20 cellular contexts compared by ENCODE assay signal in the genomic region with DNA sequence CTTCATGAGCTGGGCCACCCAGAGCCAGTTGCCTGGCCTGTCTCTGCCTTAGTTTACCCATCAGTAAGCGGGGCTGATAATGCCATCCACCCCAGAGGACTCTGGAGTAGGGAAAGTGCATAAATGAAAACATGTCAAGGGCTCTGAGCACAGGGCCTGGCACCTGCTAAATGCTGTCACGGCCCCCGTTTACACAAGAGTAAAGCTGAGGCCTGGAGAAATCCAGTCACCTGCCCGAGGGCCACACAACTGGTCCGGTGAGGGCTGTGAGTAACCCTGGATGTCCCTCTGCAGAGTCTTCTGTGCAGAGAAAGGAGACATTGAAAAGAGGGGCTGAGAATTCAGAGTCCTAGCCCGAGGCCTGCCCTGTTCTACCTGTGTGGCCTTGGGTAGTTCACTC.
DNase-seq lines count a peak whose midpoint lies in the region; ATAC-seq and TF ChIP-seq lines count a peak whose summit lies in the region.
"Had no signal": no experiment of that assay in that cellular context is flagged by ENCODE, and none has a peak within 500 bp of the region (broad histone marks: within the 10 kb centered on the region; RNA-seq: fewer than 3 reads in every experiment).

No MANE protein-coding gene starts in this region.

- peak overlapping the region; percentile 45 for H3K27ac ChIP-seq in right cardiac atrium (ENCODE audit: low read length)
- peak overlapping the region; percentile 84 to 86 for H3K27ac ChIP-seq in ascending aorta
- peak overlapping the region; percentile 70 for H3K27ac ChIP-seq in upper lobe of right lung
- H3K27ac ChIP-seq: A549 had no signal

- no peak for DNase-seq in right cardiac atrium
- no peak for DNase-seq in left ventricle myocardium superior
- DNase-seq in ascending aorta (ENCODE audit: low spot score in 2 of 2), result no peak
- no peak for DNase-seq in neural crest cell (ENCODE audit: low read depth, low spot score)
- no peak for DNase-seq in upper lobe of right lung
- DNase-seq in NCI-H510A treated with DMSO at 0.1 percent for 48 hours (lab: John Stamatoyannopoulos, UW), result no peak
- DNase-seq in NCI-H82 (lab: John Stamatoyannopoulos, UW), result no peak
- DNase-seq: CD4-positive, CD25-positive, alpha-beta regulatory T cell; DMS79 treated with DMSO at 0.1 percent for 48 hours; H9; KG1; NCI-H1092 treated with DMSO at 0.1 percent for 48 hours; NCI-H1436 treated with DMSO at 0.1 percent for 48 hours; NCI-H1930; NCI-H524; NCI-H774; SHP77 had no signal

- no peaks in the 10 kb centered on the region for H3K36me3 Mint-ChIP-seq in neural crest cell (ENCODE audit: low read depth)
- H3K36me3 Mint-ChIP-seq: CD4-positive, CD25-positive, alpha-beta regulatory T cell had no signal

- H3K9me3 ChIP-seq in right cardiac atrium (ENCODE audit: control insufficient read depth, low read length), result no peaks in the 10 kb centered on the region
- no peaks in the 10 kb centered on the region for H3K9me3 ChIP-seq in ascending aorta
- no peaks in the 10 kb centered on the region for H3K9me3 ChIP-seq in upper lobe of right lung
- H3K9me3 ChIP-seq: A549 had no signal

- ATAC-seq in right cardiac atrium (no peak), left ventricle myocardium superior (no peak), upper lobe of right lung (no peak), GM21360 (IDR thresholded peaks at IDR 0.05; ENCODE audit: unreplicated experiment) (no peak)
- ATAC-seq: A549 had no signal

- H3K4me1 Mint-ChIP-seq in neural crest cell, result peaks cover 18% of the 10 kb centered on the region

- H3K9me3 Mint-ChIP-seq in neural crest cell, result no peaks in the 10 kb centered on the region
- H3K9me3 Mint-ChIP-seq: CD4-positive, CD25-positive, alpha-beta regulatory T cell; H9 had no signal

- H3K36me3 ChIP-seq in ascending aorta (no peaks in the 10 kb centered on the region), upper lobe of right lung (no peaks in the 10 kb centered on the region)

- H3K4me1 ChIP-seq in right cardiac atrium (ENCODE audit: control insufficient read depth, insufficient read depth, low read length), result no peaks in the 10 kb centered on the region
- H3K4me1 ChIP-seq in ascending aorta, result peaks cover 0 to 19% of the 10 kb centered on the region in 2 donors
- H3K4me1 ChIP-seq in upper lobe of right lung, result peaks cover 11% of the 10 kb centered on the region

- intact Hi-C loops in right cardiac atrium (cut with DNase I), result no loop called here
- intact Hi-C loops in left ventricle myocardium superior (cut with micrococcal nuclease), result no loop called here
- intact Hi-C loops in ascending aorta (cut with DNase I), result no loop called here
- intact Hi-C loops in upper lobe of right lung (cut with DNase I), result no loop called here

- no peak overlapping the region for H3K4me3 Mint-ChIP-seq in neural crest cell
- H3K4me3 Mint-ChIP-seq: B cell; CD4-positive, CD25-positive, alpha-beta regulatory T cell; H9 had no signal

- TF ChIP-seq CTCF in ascending aorta (IDR thresholded peaks at IDR 0.05) (no peak), neural crest cell (conservative IDR thresholded peaks at IDR 0.05) (no peak), upper lobe of right lung (IDR thresholded peaks at IDR 0.05) (no peak)

- no peaks in the 10 kb centered on the region for H3K27me3 Mint-ChIP-seq in neural crest cell (ENCODE audit: low read depth)
- H3K27me3 Mint-ChIP-seq: CD4-positive, CD25-positive, alpha-beta regulatory T cell had no signal

- H3K27me3 ChIP-seq in right cardiac atrium (ENCODE audit: control insufficient read depth, insufficient read depth) (no peaks in the 10 kb centered on the region), ascending aorta (no peaks in the 10 kb centered on the region), upper lobe of right lung (no peaks in the 10 kb centered on the region)

- H3K27ac Mint-ChIP-seq in neural crest cell (ENCODE audit: unreplicated experiment), result peak overlapping the region; percentile 62
- H3K27ac Mint-ChIP-seq: B cell; CD4-positive, CD25-positive, alpha-beta regulatory T cell; H9 had no signal

- WGBS in right cardiac atrium, result 94% methylated on average over 6 of the region's 6 CpGs

- H3K4me3 ChIP-seq in right cardiac atrium (ENCODE audit: low read length) (no peak overlapping the region), ascending aorta (no peak overlapping the region), upper lobe of right lung (no peak overlapping the region)
- H3K4me3 ChIP-seq: A549 had no signal
